Comparison of ENCODE assay signal across 8 cellular contexts in genomic region chr20:1964659-1965405, GRCh38. TPM values are rescaled to one million over a fixed set of nuclear protein-coding genes. Genes with fewer than 3 reads are reported as not detected.
DNase-seq lines count a peak whose midpoint lies in the region; ATAC-seq and TF ChIP-seq lines count a peak whose summit lies in the region.

No MANE protein-coding gene starts in this region.

- H3K27ac Mint-ChIP-seq in endodermal cell, result no peak overlapping the region

- TF ChIP-seq CTCF in GM12873 (IDR thresholded peaks at IDR 0.05; ENCODE audit: insufficient read depth, low read depth, low read length, missing control alignments) (peak; percentile 44), OCI-LY1 (IDR thresholded peaks at IDR 0.05; ENCODE audit: low read length) (no peak), endodermal cell (conservative IDR thresholded peaks at IDR 0.05) (peak; percentile 62)

- H3K27me3 Mint-ChIP-seq in endodermal cell (ENCODE audit: insufficient read depth), result peaks cover 22% of the 10 kb centered on the region

- H3K9ac ChIP-seq in OCI-LY1 (ENCODE audit: low read length) (no peak overlapping the region; the same call in 1 of the 2 replicates), endodermal cell (ENCODE audit: extremely low read depth, low read length, poor library complexity, severe bottlenecking) (no peak overlapping the region)

- H3K9me2 ChIP-seq in OCI-LY1 (ENCODE audit: low read depth, low read length), result no peaks in the 10 kb centered on the region

- H3K4me1 Mint-ChIP-seq in endodermal cell, result peaks cover 16% of the 10 kb centered on the region

- no peaks in the 10 kb centered on the region for H3K27me3 ChIP-seq in OCI-LY1 (ENCODE audit: insufficient read depth, low read length)
- H3K27me3 ChIP-seq in endodermal cell (ENCODE audit: control insufficient read depth, insufficient read depth, low read length, poor library complexity, severe bottlenecking), result no peaks in the 10 kb centered on the region

- H3K4me3 ChIP-seq in OCI-LY1 (ENCODE audit: low read depth, low read length, poor library complexity, severe bottlenecking) (peak overlapping the region; percentile 25), endodermal cell (ENCODE audit: low read length) (no peak overlapping the region), skeletal muscle cell (ENCODE audit: low read depth, low read length) (peak overlapping the region; percentile 24)

- H3K4me2 ChIP-seq in OCI-LY1 (ENCODE audit: low read length), result peak overlapping the region; percentile 63

- H3F3A ChIP-seq in OCI-LY1 (ENCODE audit: insufficient read depth, low read length), result no peaks in the 10 kb centered on the region

- peaks cover 6% of the 10 kb centered on the region for H3K4me1 ChIP-seq in OCI-LY1 (ENCODE audit: insufficient read depth, low read length, severe bottlenecking)
- peaks cover 3% of the 10 kb centered on the region for H3K4me1 ChIP-seq in endodermal cell (ENCODE audit: control insufficient read depth, insufficient read depth, low read length)

- no peaks in the 10 kb centered on the region for H3K9me3 ChIP-seq in OCI-LY1 (ENCODE audit: low read length)
- peaks cover 4% of the 10 kb centered on the region for H3K9me3 ChIP-seq in endodermal cell (ENCODE audit: control insufficient read depth, low read length)

- H3K27ac ChIP-seq in OCI-LY1 (ENCODE audit: low read depth, low read length, poor library complexity, severe bottlenecking) (no peak overlapping the region), endodermal cell (ENCODE audit: low read depth, low read length) (no peak overlapping the region)

- ATAC-seq in Right ventricle myocardium superior (ENCODE audit: poor library complexity), result no peak

- intact Hi-C loops in Right ventricle myocardium superior (cut with DNase I), result loop anchor here (2.0 to 5.0 kb wide), 2 partner anchors 208 to 487 kb away; no protein-coding TSS in a partner anchor

- no peaks in the 10 kb centered on the region for H3K79me2 ChIP-seq in OCI-LY1 (ENCODE audit: insufficient read depth, low read length)

- DNase-seq in endodermal cell (peak; percentile 67), skeletal muscle cell (ENCODE audit: low read depth) (no peak), NCI-H2029 (lab: John Stamatoyannopoulos, UW) (no peak), Right ventricle myocardium superior (no peak), medulla oblongata (ENCODE audit: extremely low spot score) (no peak), NCI-H1930 (lab: John Stamatoyannopoulos, UW) (no peak)

- no peaks in the 10 kb centered on the region for H3K9me3 Mint-ChIP-seq in endodermal cell

- peak overlapping the region; percentile 69; the same call in 1 of the 2 replicates for H2AFZ ChIP-seq in OCI-LY1 (ENCODE audit: low read length)

- WGBS in endodermal cell (ENCODE audit: insufficient coverage in 1 of 2, insufficient read length in 1 of 2), 2 experiments, result 61 to 74% methylated on average over 13 to 14 of the region's 14 CpGs

- H3K36me3 ChIP-seq in OCI-LY1 (ENCODE audit: insufficient read depth, low read length) (no peaks in the 10 kb centered on the region), endodermal cell (ENCODE audit: control insufficient read depth, insufficient read depth, low read length) (no peaks in the 10 kb centered on the region)

- no peaks in the 10 kb centered on the region for H3K36me3 Mint-ChIP-seq in endodermal cell (ENCODE audit: low read depth)

- no peaks in the 10 kb centered on the region for H4K20me1 ChIP-seq in OCI-LY1 (ENCODE audit: insufficient read depth, low read length)

- H3K4me3 Mint-ChIP-seq in endodermal cell, result peak overlapping the region; percentile 22

RNA-seq across cellular contexts. Expression of gene PDYN, which starts 29.0 kb away (rescaled TPM):
- total RNA-seq in endodermal cell (under 1 TPM; 0.51 to 0.71 TPM), Right ventricle myocardium superior (not detected)
- 2.6 TPM for polyA plus RNA-seq in endodermal cell (2013, experiment 1 of 2)
- 2.4 TPM for polyA plus RNA-seq in endodermal cell (2013, experiment 2 of 2)
